ENCODE assay signal across 8 cellular contexts in the genomic region with DNA sequence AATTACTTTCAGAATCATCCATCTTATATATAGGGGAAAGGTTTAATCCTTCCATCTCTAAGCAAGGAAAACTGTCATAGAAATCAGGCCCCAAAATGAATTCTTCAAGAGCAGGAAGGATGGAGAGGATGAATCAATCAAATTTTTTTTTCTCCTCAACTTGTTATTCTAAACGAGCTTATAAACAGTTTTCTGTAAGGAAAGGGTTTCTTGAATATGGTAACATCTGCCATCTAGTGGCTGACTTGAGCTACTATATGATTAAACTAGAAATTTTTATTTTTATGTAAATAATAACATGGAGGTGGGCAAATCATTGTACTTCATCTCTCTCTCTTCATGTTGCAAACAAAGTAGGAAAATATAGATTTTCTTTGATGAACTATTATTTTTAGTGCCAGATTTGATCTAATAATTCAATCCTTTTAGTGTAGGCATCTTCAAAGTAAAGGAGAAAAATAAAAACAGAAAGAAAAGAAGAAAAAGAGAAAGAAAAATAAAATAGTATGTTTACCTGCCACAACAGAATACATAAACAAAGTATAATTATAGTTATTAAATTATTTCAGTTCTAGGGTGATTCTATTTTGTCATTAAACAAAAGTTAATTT.
A peak's percentile ranks its signal among the peaks of the same experiment; 100 is the strongest.
DNase-seq lines count a peak whose midpoint lies in the region; ATAC-seq and TF ChIP-seq lines count a peak whose summit lies in the region.

No MANE protein-coding gene starts in this region.

- peak; percentile 92 for TF ChIP-seq CTCF in chondrocyte (IDR thresholded peaks at IDR 0.05)

- POLR2A ChIA-PET in activated CD4-positive, alpha-beta memory T cell treated with anti-CD3 and anti-CD28 coated beads for 36 hours (lab: Charles Lee): no interaction called here

- DNase-seq in ELR (ENCODE audit: low read depth) (peak; percentile 73), HT-29 (ENCODE audit: low spot score) (peak; percentile 56), NOMO-1 treated with DMSO at 0.1 percent for 48 hours (lab: John Stamatoyannopoulos, UW; ENCODE audit: unreplicated experiment) (peak; percentile 85), chondrocyte (ENCODE audit: low spot score) (no peak), memory B cell (ENCODE audit: low spot score in 2 of 2) (peak in 1 of 2 donors; percentile 31)
- no peak for DNase-seq in activated T-helper 2 cell treated with anti-CD3 and anti-CD28 coated beads, Interferon-gamma antibody, Interleukin-2, Interleukin-4, amounts not matched to agents 10 μg/mL and 5 μg/mL and 100 μg/mL, durations not matched to agents 14 hours and 24 hours and 36 hours (ENCODE audit: low spot score)
- DNase-seq in activated CD4-positive, alpha-beta memory T cell treated with anti-CD3 and anti-CD28 coated beads for 36 hours: no peak

- CTCF ChIA-PET in activated CD4-positive, alpha-beta memory T cell treated with anti-CD3 and anti-CD28 coated beads for 36 hours (lab: Charles Lee): interaction anchor here (0.6 to 2.6 kb wide), 20 partner anchors 8 to 511 kb away, joined by 3 to 40 read pairs (median 4); a partner anchor contains a TSS

- H3K4me1 Mint-ChIP-seq in chondrocyte (ENCODE audit: low read depth) (peaks cover 2% of the 10 kb centered on the region), memory B cell (no peaks in the 10 kb centered on the region)
- no peaks in the 10 kb centered on the region for H3K4me1 Mint-ChIP-seq in activated T-helper 2 cell treated with anti-CD3 and anti-CD28 coated beads, Interferon-gamma antibody, Interleukin-2, Interleukin-4, amounts not matched to agents 10 μg/mL and 5 μg/mL and 100 μg/mL, durations not matched to agents 14 hours and 24 hours and 36 hours (ENCODE audit: low read depth)
- H3K4me1 Mint-ChIP-seq in activated CD4-positive, alpha-beta memory T cell treated with anti-CD3 and anti-CD28 coated beads for 36 hours (ENCODE audit: low read depth): peaks cover 3% of the 10 kb centered on the region

- no peaks in the 10 kb centered on the region for H3K9me3 Mint-ChIP-seq in chondrocyte (ENCODE audit: low read depth)
- no peaks in the 10 kb centered on the region for H3K9me3 Mint-ChIP-seq in memory B cell
- no peaks in the 10 kb centered on the region for H3K9me3 Mint-ChIP-seq in activated T-helper 2 cell treated with anti-CD3 and anti-CD28 coated beads, Interferon-gamma antibody, Interleukin-2, Interleukin-4, amounts not matched to agents 10 μg/mL and 5 μg/mL and 100 μg/mL, durations not matched to agents 14 hours and 24 hours and 36 hours
- no peaks in the 10 kb centered on the region for H3K9me3 Mint-ChIP-seq in activated CD4-positive, alpha-beta memory T cell treated with anti-CD3 and anti-CD28 coated beads for 36 hours

- H3K27me3 Mint-ChIP-seq in chondrocyte (ENCODE audit: low read depth) (peaks cover 49% of the 10 kb centered on the region), memory B cell (peaks cover 4% of the 10 kb centered on the region)
- peaks cover 12% of the 10 kb centered on the region for H3K27me3 Mint-ChIP-seq in activated T-helper 2 cell treated with anti-CD3 and anti-CD28 coated beads, Interferon-gamma antibody, Interleukin-2, Interleukin-4, amounts not matched to agents 10 μg/mL and 5 μg/mL and 100 μg/mL, durations not matched to agents 14 hours and 24 hours and 36 hours (ENCODE audit: low read depth)
- H3K27me3 Mint-ChIP-seq in activated CD4-positive, alpha-beta memory T cell treated with anti-CD3 and anti-CD28 coated beads for 36 hours: peaks cover 11% of the 10 kb centered on the region

- intact Hi-C loops in activated T-helper 2 cell treated with anti-CD3 and anti-CD28 coated beads, Interferon-gamma antibody, Interleukin-2, Interleukin-4, amounts not matched to agents 10 μg/mL and 5 μg/mL and 100 μg/mL, durations not matched to agents 14 hours and 24 hours and 36 hours (cut with micrococcal nuclease): loop anchor here (1.0 to 5.0 kb wide), 2 partner anchors 485 to 502 kb away; a partner anchor contains a TSS
- intact Hi-C loops in activated CD4-positive, alpha-beta memory T cell treated with anti-CD3 and anti-CD28 coated beads for 36 hours (cut with micrococcal nuclease): loop anchor here (1.0 to 5.0 kb wide), 2 partner anchors 145 to 502 kb away; a partner anchor contains a TSS

- H3K36me3 Mint-ChIP-seq in chondrocyte (ENCODE audit: low read depth) (no peaks in the 10 kb centered on the region), memory B cell (no peaks in the 10 kb centered on the region)
- no peaks in the 10 kb centered on the region for H3K36me3 Mint-ChIP-seq in activated T-helper 2 cell treated with anti-CD3 and anti-CD28 coated beads, Interferon-gamma antibody, Interleukin-2, Interleukin-4, amounts not matched to agents 10 μg/mL and 5 μg/mL and 100 μg/mL, durations not matched to agents 14 hours and 24 hours and 36 hours (ENCODE audit: low read depth)
- H3K36me3 Mint-ChIP-seq in activated CD4-positive, alpha-beta memory T cell treated with anti-CD3 and anti-CD28 coated beads for 36 hours: no peaks in the 10 kb centered on the region

- H3K27ac Mint-ChIP-seq in chondrocyte (ENCODE audit: unreplicated experiment) (no peak overlapping the region), memory B cell (no peak overlapping the region)
- no peak overlapping the region for H3K27ac Mint-ChIP-seq in activated T-helper 2 cell treated with anti-CD3 and anti-CD28 coated beads, Interferon-gamma antibody, Interleukin-2, Interleukin-4, amounts not matched to agents 10 μg/mL and 5 μg/mL and 100 μg/mL, durations not matched to agents 14 hours and 24 hours and 36 hours
- H3K27ac Mint-ChIP-seq in activated CD4-positive, alpha-beta memory T cell treated with anti-CD3 and anti-CD28 coated beads for 36 hours: no peak overlapping the region

- peak; percentile 89 for ATAC-seq in GM21526 (IDR thresholded peaks at IDR 0.05; ENCODE audit: low FRiP score, unreplicated experiment)
- ATAC-seq in memory B cell (ENCODE audit: low read depth): peak; percentile 74

- H3K4me3 Mint-ChIP-seq in chondrocyte (ENCODE audit: unreplicated experiment) (no peak overlapping the region), memory B cell (no peak overlapping the region)
- H3K4me3 Mint-ChIP-seq in activated T-helper 2 cell treated with anti-CD3 and anti-CD28 coated beads, Interferon-gamma antibody, Interleukin-2, Interleukin-4, amounts not matched to agents 10 μg/mL and 5 μg/mL and 100 μg/mL, durations not matched to agents 14 hours and 24 hours and 36 hours (ENCODE audit: low read depth): no peak overlapping the region
- no peak overlapping the region for H3K4me3 Mint-ChIP-seq in activated CD4-positive, alpha-beta memory T cell treated with anti-CD3 and anti-CD28 coated beads for 36 hours

Comparison
In these comparisons a context has a peak if more than half of its experiments do, and no peak if none do; other contexts are left out.
1. DNase-seq: peak in ELR (single experiment), HT-29 (single experiment) and NOMO-1 treated with DMSO at 0.1 percent for 48 hours (single experiment); none in chondrocyte (single experiment), activated T-helper 2 cell treated with anti-CD3 and anti-CD28 coated beads, Interferon-gamma antibody, Interleukin-2, Interleukin-4, amounts not matched to agents 10 μg/mL and 5 μg/mL and 100 μg/mL, durations not matched to agents 14 hours and 24 hours and 36 hours (single experiment) and activated CD4-positive, alpha-beta memory T cell treated with anti-CD3 and anti-CD28 coated beads for 36 hours (single experiment).